In genomic region chr18:40016405-40016804, GRCh38 we compare ENCODE assay signal across 25 cellular contexts.
"Had no signal": no experiment of that assay in that cellular context is flagged by ENCODE, and none has a peak within 500 bp of the region (broad histone marks: within the 10 kb centered on the region; RNA-seq: fewer than 3 reads in every experiment).

No MANE protein-coding gene starts in this region.

- ATAC-seq: effector memory CD8-positive, alpha-beta T cell; esophagus mucosa; foreskin keratinocyte; gastrocnemius medialis; gastroesophageal sphincter; heart left ventricle; heart right ventricle had no signal

- H3K27ac ChIP-seq: colonic mucosa, coronary artery, dorsolateral prefrontal cortex, epithelial cell of prostate, esophagus muscularis mucosa, esophagus squamous epithelium, foreskin keratinocyte, gastrocnemius medialis, gastroesophageal sphincter, heart left ventricle, heart right ventricle, hepatocyte had no signal

- H3K79me2 ChIP-seq: hepatocyte had no signal

- H3K9me3 ChIP-seq: colonic mucosa, esophagus muscularis mucosa, esophagus squamous epithelium, gastrocnemius medialis, gastroesophageal sphincter, heart left ventricle, heart right ventricle had no signal

- H3K4me3 ChIP-seq: colonic mucosa, coronary artery, dorsolateral prefrontal cortex, esophagus muscularis mucosa, esophagus squamous epithelium, gastrocnemius medialis, gastroesophageal sphincter, heart left ventricle, heart right ventricle, hepatocyte had no signal

- H3K4me1 ChIP-seq: colonic mucosa, esophagus muscularis mucosa, esophagus squamous epithelium, foreskin keratinocyte, gastrocnemius medialis, gastroesophageal sphincter, heart left ventricle, heart right ventricle had no signal

- H3K36me3 ChIP-seq: colonic mucosa, esophagus muscularis mucosa, esophagus squamous epithelium, gastrocnemius medialis, gastroesophageal sphincter, heart left ventricle, heart right ventricle had no signal

- H3K27me3 ChIP-seq: colonic mucosa, dorsolateral prefrontal cortex, esophagus muscularis mucosa, esophagus squamous epithelium, foreskin keratinocyte, gastrocnemius medialis, gastroesophageal sphincter, heart left ventricle, heart right ventricle, hepatocyte had no signal

- H3K4me2 ChIP-seq: hepatocyte had no signal

- DNase-seq: colonic mucosa; cortex of kidney; dorsolateral prefrontal cortex; effector CD4-positive, alpha-beta T cell; effector CD8-positive, alpha-beta T cell; effector memory CD4-positive, alpha-beta T cell; effector memory CD8-positive, alpha-beta T cell; endodermal cell; erythroblast; esophagus squamous epithelium; foreskin fibroblast; foreskin keratinocyte; foreskin melanocyte; gastrocnemius medialis; glutamatergic neuron; head of caudate nucleus; heart left ventricle; heart right ventricle had no signal

- FAIRE-seq: endometrium had no signal

- H2AFZ ChIP-seq: hepatocyte had no signal
